8 cellular contexts compared by ENCODE assay signal in the genomic region with DNA sequence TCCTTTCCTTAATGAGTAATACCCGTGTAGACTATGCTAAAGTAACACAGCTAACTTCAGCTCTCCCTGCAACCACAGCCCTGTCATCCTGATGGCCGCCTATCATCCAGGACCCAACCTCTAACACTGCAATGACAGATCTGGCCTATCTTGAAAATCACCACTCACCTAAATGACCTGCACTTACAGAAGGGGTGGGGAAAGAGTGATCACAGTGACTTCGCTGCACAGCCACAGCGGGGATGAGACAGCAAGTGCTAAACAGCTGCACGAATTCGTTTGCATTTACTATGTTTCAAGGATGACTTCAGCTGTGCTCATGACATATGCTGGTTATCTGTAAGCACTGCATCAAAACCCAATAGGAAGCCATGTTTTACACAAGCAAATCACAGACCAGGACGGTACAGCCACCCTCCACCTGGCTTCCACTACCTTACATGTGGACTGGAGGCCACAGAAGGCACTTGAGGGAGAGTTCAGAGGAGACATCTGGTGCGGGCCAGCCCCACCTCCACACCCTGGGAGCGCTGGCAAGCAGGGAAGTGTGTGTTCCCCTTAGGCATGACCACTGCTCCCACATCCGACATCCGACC.
A peak's percentile ranks its signal among the peaks of the same experiment; 100 is the strongest.
DNase-seq lines count a peak whose midpoint lies in the region; ATAC-seq and TF ChIP-seq lines count a peak whose summit lies in the region.

No MANE protein-coding gene starts in this region.

- no peak overlapping the region for H3K23ac ChIP-seq in neuronal stem cell (ENCODE audit: low read depth, low read length, poor library complexity)

- peaks cover 3 to 17% of the 10 kb centered on the region in 2 donors for H3K36me3 ChIP-seq in neuronal stem cell (replicated peaks in 1 of 2; ENCODE audit: control insufficient read depth in 2 of 2, insufficient read depth in 2 of 2, low read length in 2 of 2)

- no peak overlapping the region for H3K18ac ChIP-seq in neuronal stem cell (ENCODE audit: low read length)

- no peak overlapping the region for H3K14ac ChIP-seq in neuronal stem cell (ENCODE audit: low read length)

- no peak overlapping the region for H4K91ac ChIP-seq in neuronal stem cell (ENCODE audit: low read depth, low read length, poor library complexity)

- no peak overlapping the region for H3K4ac ChIP-seq in neuronal stem cell (ENCODE audit: low read length)

- no peak overlapping the region for H2AFZ ChIP-seq in neuronal stem cell (ENCODE audit: low read length)

- H3K4me3 Mint-ChIP-seq in IgD-negative memory B cell: peak overlapping the region in 2 of 4 donors; percentile 68 to 80
- peak overlapping the region; percentile 6 for H3K4me3 Mint-ChIP-seq in activated naive CD8-positive, alpha-beta T cell

- H3K9ac ChIP-seq in neuronal stem cell (ENCODE audit: low read depth, low read length, poor library complexity): no peak overlapping the region

- H3K27ac Mint-ChIP-seq in IgD-negative memory B cell: peak overlapping the region; percentile 31 to 71 (median 48)
- peak overlapping the region; percentile 86 for H3K27ac Mint-ChIP-seq in activated naive CD8-positive, alpha-beta T cell

- no peak for ATAC-seq in GM21423 (IDR thresholded peaks at IDR 0.05; ENCODE audit: unreplicated experiment)

- no peak overlapping the region for H3K27ac ChIP-seq in neuronal stem cell (replicated peaks; ENCODE audit: low read length)

- no peaks in the 10 kb centered on the region for H3K27me3 Mint-ChIP-seq in IgD-negative memory B cell
- no peaks in the 10 kb centered on the region for H3K27me3 Mint-ChIP-seq in activated naive CD8-positive, alpha-beta T cell

- no peaks in the 10 kb centered on the region for H3K9me3 Mint-ChIP-seq in IgD-negative memory B cell
- H3K9me3 Mint-ChIP-seq in activated naive CD8-positive, alpha-beta T cell (ENCODE audit: low read depth): no peaks in the 10 kb centered on the region

- H2BK15ac ChIP-seq in neuronal stem cell (ENCODE audit: low read length): no peak overlapping the region

- H3K27me3 ChIP-seq in neuronal stem cell (ENCODE audit: control insufficient read depth in 3 of 3, insufficient read depth in 3 of 3, low read depth in 1 of 3, low read length in 3 of 3): no peaks in the 10 kb centered on the region

- H3K4me1 Mint-ChIP-seq in IgD-negative memory B cell: peaks cover 58 to 70% (median 69%) of the 10 kb centered on the region in 3 donors
- peaks cover 81% of the 10 kb centered on the region for H3K4me1 Mint-ChIP-seq in activated naive CD8-positive, alpha-beta T cell (ENCODE audit: low read depth)

- 100% methylated on average over 2 of the region's 11 CpGs; no CpG with 5 or more reads in 1 of the 2 donors for WGBS in neuronal stem cell (ENCODE audit: extremely low coverage in 2 of 2, insufficient read length in 2 of 2, insufficient replicate concordance in 1 of 2), 2 donors

- H3K79me1 ChIP-seq in neuronal stem cell (ENCODE audit: low read depth, low read length): peaks cover 7% of the 10 kb centered on the region

- H2BK120ac ChIP-seq in neuronal stem cell (ENCODE audit: low read depth, low read length): no peak overlapping the region

- TF ChIP-seq CTCF in retinal pigment epithelial cell (conservative IDR thresholded peaks at IDR 0.05; ENCODE audit: low read depth, low read length): no peak

- H2BK5ac ChIP-seq in neuronal stem cell (ENCODE audit: low read length): no peak overlapping the region

- H3K36me3 Mint-ChIP-seq in IgD-negative memory B cell: no peaks in the 10 kb centered on the region
- H3K36me3 Mint-ChIP-seq in activated naive CD8-positive, alpha-beta T cell: peaks cover 15% of the 10 kb centered on the region

- H2AK5ac ChIP-seq in neuronal stem cell (ENCODE audit: low read depth, low read length): no peak overlapping the region

- no peaks in the 10 kb centered on the region for H3K9me3 ChIP-seq in neuronal stem cell (replicated peaks in 1 of 2; ENCODE audit: control insufficient read depth in 2 of 2, insufficient read depth in 1 of 2, low read depth in 1 of 2, low read length in 2 of 2)

- no peak overlapping the region for H3K4me2 ChIP-seq in neuronal stem cell (ENCODE audit: insufficient read depth, low read length, poor library complexity, severe bottlenecking)

- DNase-seq in NCI-H1092 treated with DMSO at 0.1 percent for 48 hours (lab: John Stamatoyannopoulos, UW): peak; percentile 38
- DNase-seq in NCI-H1092 (lab: John Stamatoyannopoulos, UW): no peak
- no peak for DNase-seq in retinal pigment epithelial cell (ENCODE audit: low read depth)
- no peak for DNase-seq in neuronal stem cell (ENCODE audit: low spot score)
- DNase-seq in OCI-M1 (lab: John Stamatoyannopoulos, UW): no peak

- H3K4me3 ChIP-seq in retinal pigment epithelial cell (ENCODE audit: low read length) (peak overlapping the region; percentile 1), neuronal stem cell (ENCODE audit: low read length in 2 of 2) (no peak overlapping the region)

- H3K4me1 ChIP-seq in neuronal stem cell (ENCODE audit: control insufficient read depth in 2 of 2, insufficient read depth in 1 of 2, low read depth in 1 of 2, low read length in 2 of 2): peaks cover 42 to 56% of the 10 kb centered on the region in 2 donors

- no peak overlapping the region for H2BK12ac ChIP-seq in neuronal stem cell (ENCODE audit: low read length)

- H4K8ac ChIP-seq in neuronal stem cell (ENCODE audit: low read depth, low read length): no peak overlapping the region
